In the genomic region with DNA sequence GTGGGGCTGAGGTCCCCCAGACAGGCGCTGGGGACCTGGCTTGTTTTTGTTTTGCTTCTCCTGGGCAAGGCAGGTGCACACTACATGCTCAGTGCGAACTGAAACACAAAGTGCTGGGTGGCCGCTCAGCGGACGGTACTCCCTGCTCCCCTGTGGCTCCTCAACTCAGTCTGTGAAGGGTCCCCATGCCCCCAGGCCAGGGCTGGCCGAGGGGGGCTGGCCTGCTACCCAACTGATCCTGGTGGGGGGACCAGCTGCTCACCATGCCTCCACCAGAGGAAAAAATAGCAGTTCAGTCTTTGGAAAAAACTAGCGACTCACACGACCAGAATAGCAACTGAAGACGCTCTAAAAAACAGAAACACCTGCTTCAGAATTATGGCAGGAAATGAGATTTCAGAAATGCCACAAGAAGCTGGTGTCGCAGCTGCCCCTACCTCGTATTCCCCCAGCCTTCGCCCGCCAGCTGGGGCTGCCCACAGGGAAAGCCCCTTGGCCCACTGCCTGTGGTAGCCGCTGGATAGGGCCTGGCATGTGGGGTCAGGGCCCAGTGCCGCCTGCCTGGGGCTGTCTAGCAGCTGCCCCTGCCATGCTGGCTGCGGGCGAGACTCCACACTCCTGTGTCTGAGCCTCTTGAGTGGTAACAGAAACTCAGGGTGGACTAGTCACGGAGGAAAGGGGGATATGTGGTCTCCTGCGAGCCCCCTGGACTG, we compare ENCODE assay signal across 10 cellular contexts. TPM values are rescaled to one million over a fixed set of nuclear protein-coding genes. Genes with fewer than 3 reads are reported as not detected.
A peak's percentile ranks its signal among the peaks of the same experiment; 100 is the strongest.
DNase-seq lines count a peak whose midpoint lies in the region; ATAC-seq and TF ChIP-seq lines count a peak whose summit lies in the region.
"Had no signal": no experiment of that assay in that cellular context is flagged by ENCODE, and none has a peak within 500 bp of the region (broad histone marks: within the 10 kb centered on the region; RNA-seq: fewer than 3 reads in every experiment).

No MANE protein-coding gene starts in this region.

- peaks cover 36% of the 10 kb centered on the region for H3K4me1 ChIP-seq in CD4-positive, CD25-positive, alpha-beta regulatory T cell (ENCODE audit: control insufficient read depth, insufficient read depth, low read length, poor library complexity, severe bottlenecking)
- no peaks in the 10 kb centered on the region for H3K4me1 ChIP-seq in uterus

- no peaks in the 10 kb centered on the region for H3K36me3 ChIP-seq in CD4-positive, CD25-positive, alpha-beta regulatory T cell (ENCODE audit: control insufficient read depth, insufficient read depth, low read length)
- no peaks in the 10 kb centered on the region for H3K36me3 ChIP-seq in uterus

- H3K27ac ChIP-seq in CD4-positive, CD25-positive, alpha-beta regulatory T cell (ENCODE audit: insufficient read depth, low read length, poor library complexity, severe bottlenecking) = peak overlapping the region; percentile 85
- no peak overlapping the region for H3K27ac ChIP-seq in uterus
- H3K27ac ChIP-seq: C4-2B had no signal

- intact Hi-C loops in activated T-helper 1 cell treated with anti-CD3 and anti-CD28 coated beads, Interleukin-12 subunit alpha, Interleukin-12 subunit beta, Interleukin-2, Interleukin-4 antibody, amounts not matched to agents 30 ng/mL and 10 ng/mL and 1 ng/mL, durations not matched to agents 14 hours and 24 hours and 36 hours (cut with micrococcal nuclease) = loop anchor here (1.0 to 5.0 kb wide), 5 partner anchors 37 to 277 kb away; a partner anchor contains a TSS
- intact Hi-C loops in uterus (cut with DNase I; ENCODE audit: low total_unique reads) = no loop called here

- no peaks in the 10 kb centered on the region for H3K9me3 ChIP-seq in CD4-positive, CD25-positive, alpha-beta regulatory T cell (ENCODE audit: control insufficient read depth in 2 of 2, low read length in 2 of 2)
- no peaks in the 10 kb centered on the region for H3K9me3 ChIP-seq in uterus

- H3K4me3 ChIP-seq in CD4-positive, CD25-positive, alpha-beta regulatory T cell (ENCODE audit: low read depth, low read length) = peak overlapping the region; percentile 71
- H3K4me3 ChIP-seq in uterus = no peak overlapping the region

- TF ChIP-seq CTCF in GM20000 (IDR thresholded peaks at IDR 0.05; ENCODE audit: extremely low read depth, missing control alignments) (no peak), uterus (IDR thresholded peaks at IDR 0.05) (no peak)

- peak; percentile 55 to 60 for ATAC-seq in CD4-positive, CD25-positive, alpha-beta regulatory T cell (ENCODE audit: low read depth in 2 of 2)
- peak; percentile 50 for ATAC-seq in HG03565 (IDR thresholded peaks at IDR 0.05; ENCODE audit: unreplicated experiment)
- ATAC-seq in left lobe of liver = no peak

- peak; percentile 43 to 88 (median 59) for DNase-seq in CD4-positive, CD25-positive, alpha-beta regulatory T cell
- DNase-seq in GM20000 (ENCODE audit: low spot score) (peak; percentile 57), uterus (no peak), mucosa of gallbladder (ENCODE audit: low spot score) (no peak), left lobe of liver (ENCODE audit: low spot score) (no peak)
- peak; percentile 38 for DNase-seq in activated T-helper 1 cell treated with anti-CD3 and anti-CD28 coated beads, Interleukin-12 subunit alpha, Interleukin-12 subunit beta, Interleukin-2, Interleukin-4 antibody, amounts not matched to agents 30 ng/mL and 10 ng/mL and 1 ng/mL, durations not matched to agents 14 hours and 24 hours and 36 hours (ENCODE audit: low spot score)
- DNase-seq in stimulated activated CD4-positive, alpha-beta T cell treated with anti-CD3 and anti-CD28 coated beads, Interleukin-4, amount 100 ng/mL, for 24 hours = peak; percentile 45

- peaks cover 0 to 2% (median 0%) of the 10 kb centered on the region in 7 donors for H3K9me3 Mint-ChIP-seq in CD4-positive, CD25-positive, alpha-beta regulatory T cell
- H3K9me3 Mint-ChIP-seq in activated T-helper 1 cell treated with anti-CD3 and anti-CD28 coated beads, Interleukin-12 subunit alpha, Interleukin-12 subunit beta, Interleukin-2, Interleukin-4 antibody, amounts not matched to agents 30 ng/mL and 10 ng/mL and 1 ng/mL, durations not matched to agents 14 hours and 24 hours and 36 hours = no peaks in the 10 kb centered on the region

- H3K27me3 ChIP-seq in CD4-positive, CD25-positive, alpha-beta regulatory T cell (ENCODE audit: control insufficient read depth, insufficient read depth, low read length) = no peaks in the 10 kb centered on the region
- no peaks in the 10 kb centered on the region for H3K27me3 ChIP-seq in uterus

- peak overlapping the region; percentile 97 to 100 (median 98) for H3K27ac Mint-ChIP-seq in CD4-positive, CD25-positive, alpha-beta regulatory T cell
- peak overlapping the region; percentile 96 for H3K27ac Mint-ChIP-seq in activated T-helper 1 cell treated with anti-CD3 and anti-CD28 coated beads, Interleukin-12 subunit alpha, Interleukin-12 subunit beta, Interleukin-2, Interleukin-4 antibody, amounts not matched to agents 30 ng/mL and 10 ng/mL and 1 ng/mL, durations not matched to agents 14 hours and 24 hours and 36 hours

- TF ChIP-seq POLR2A in uterus (IDR thresholded peaks at IDR 0.05) = no peak

- H3K4me1 Mint-ChIP-seq in CD4-positive, CD25-positive, alpha-beta regulatory T cell = peaks cover 20 to 64% (median 39%) of the 10 kb centered on the region in 4 donors
- H3K4me1 Mint-ChIP-seq in activated T-helper 1 cell treated with anti-CD3 and anti-CD28 coated beads, Interleukin-12 subunit alpha, Interleukin-12 subunit beta, Interleukin-2, Interleukin-4 antibody, amounts not matched to agents 30 ng/mL and 10 ng/mL and 1 ng/mL, durations not matched to agents 14 hours and 24 hours and 36 hours (ENCODE audit: low read depth) = peaks cover 48% of the 10 kb centered on the region
- H3K4me1 Mint-ChIP-seq: neural crest cell had no signal

- H3K36me3 Mint-ChIP-seq in CD4-positive, CD25-positive, alpha-beta regulatory T cell = no peaks in the 10 kb centered on the region
- H3K36me3 Mint-ChIP-seq in activated T-helper 1 cell treated with anti-CD3 and anti-CD28 coated beads, Interleukin-12 subunit alpha, Interleukin-12 subunit beta, Interleukin-2, Interleukin-4 antibody, amounts not matched to agents 30 ng/mL and 10 ng/mL and 1 ng/mL, durations not matched to agents 14 hours and 24 hours and 36 hours (ENCODE audit: low read depth) = peaks cover 4% of the 10 kb centered on the region

- peak overlapping the region; percentile 83 to 93 (median 90) for H3K4me3 Mint-ChIP-seq in CD4-positive, CD25-positive, alpha-beta regulatory T cell
- H3K4me3 Mint-ChIP-seq in activated T-helper 1 cell treated with anti-CD3 and anti-CD28 coated beads, Interleukin-12 subunit alpha, Interleukin-12 subunit beta, Interleukin-2, Interleukin-4 antibody, amounts not matched to agents 30 ng/mL and 10 ng/mL and 1 ng/mL, durations not matched to agents 14 hours and 24 hours and 36 hours = peak overlapping the region; percentile 82
- H3K4me3 Mint-ChIP-seq: neural crest cell had no signal

- no peaks in the 10 kb centered on the region for H3K27me3 Mint-ChIP-seq in CD4-positive, CD25-positive, alpha-beta regulatory T cell
- H3K27me3 Mint-ChIP-seq in activated T-helper 1 cell treated with anti-CD3 and anti-CD28 coated beads, Interleukin-12 subunit alpha, Interleukin-12 subunit beta, Interleukin-2, Interleukin-4 antibody, amounts not matched to agents 30 ng/mL and 10 ng/mL and 1 ng/mL, durations not matched to agents 14 hours and 24 hours and 36 hours (ENCODE audit: insufficient read depth) = no peaks in the 10 kb centered on the region

RNA-seq across cellular contexts. Expression of a gene that starts 43.7 kb away (rescaled TPM):
- total RNA-seq in CD4-positive, CD25-positive, alpha-beta regulatory T cell = 84.3 TPM
- 10 to 100 TPM in 2 of 4 donors, 1 to 10 TPM in 2; 6.4 to 12.9 (median 10.0) TPM for polyA plus RNA-seq in CD4-positive, CD25-positive, alpha-beta regulatory T cell
- 67.6 and 68.0 TPM in 2 replicates for total RNA-seq in activated T-helper 1 cell treated with anti-CD3 and anti-CD28 coated beads, Interleukin-12 subunit alpha, Interleukin-12 subunit beta, Interleukin-2, Interleukin-4 antibody, amounts not matched to agents 30 ng/mL and 10 ng/mL and 1 ng/mL, durations not matched to agents 14 hours and 24 hours and 36 hours
- total RNA-seq in uterus = 10 to 100 TPM; 20.7 to 69.4 (median 40.7) TPM
- 33.2 TPM for total RNA-seq in mucosa of gallbladder
- 6.6 TPM for total RNA-seq in left lobe of liver

Comparison
In these comparisons a context has a peak if more than half of its experiments do, and no peak if none do; other contexts are left out.
1. DNase-seq: peak in CD4-positive, CD25-positive, alpha-beta regulatory T cell (3 of 3), GM20000 (single experiment), activated T-helper 1 cell treated with anti-CD3 and anti-CD28 coated beads, Interleukin-12 subunit alpha, Interleukin-12 subunit beta, Interleukin-2, Interleukin-4 antibody, amounts not matched to agents 30 ng/mL and 10 ng/mL and 1 ng/mL, durations not matched to agents 14 hours and 24 hours and 36 hours (single experiment) and stimulated activated CD4-positive, alpha-beta T cell treated with anti-CD3 and anti-CD28 coated beads, Interleukin-4, amount 100 ng/mL, for 24 hours (single experiment); none in uterus (0 of 2), mucosa of gallbladder (single experiment) and left lobe of liver (single experiment).